Comparison of ENCODE assay signal across 21 cellular contexts in the genomic region with DNA sequence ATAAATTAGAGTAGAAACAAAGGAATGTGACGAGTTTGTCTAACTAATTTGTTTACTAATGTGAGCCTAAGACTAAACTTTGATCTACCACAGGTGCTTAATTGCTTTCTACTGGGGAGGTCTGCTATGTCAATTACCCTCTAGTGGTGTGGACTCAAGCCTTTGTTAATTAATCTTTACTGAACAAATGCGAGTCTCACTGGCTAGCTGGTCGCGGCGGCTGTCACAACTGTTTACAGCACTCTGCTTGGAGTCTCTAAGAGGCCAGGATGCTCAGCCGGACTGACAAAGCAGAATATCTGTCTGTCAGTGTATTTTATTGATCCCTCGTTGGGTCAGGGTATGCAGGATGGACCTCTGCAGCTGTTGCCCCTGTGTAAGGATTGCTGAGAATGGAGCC.
"Had no signal": no experiment of that assay in that cellular context is flagged by ENCODE, and none has a peak within 500 bp of the region (broad histone marks: within the 10 kb centered on the region; RNA-seq: fewer than 3 reads in every experiment).

No MANE protein-coding gene starts in this region.

- H3K36me3 Mint-ChIP-seq: activated CD4-positive, alpha-beta memory T cell treated with anti-CD3 and anti-CD28 coated beads for 36 hours; activated naive CD8-positive, alpha-beta T cell treated with anti-CD3 and anti-CD28 coated beads, Interleukin-2, amount 10 ng/mL, durations not matched to agents 7 days and 5 days had no signal

- DNase-seq: activated CD4-positive, alpha-beta memory T cell treated with anti-CD3 and anti-CD28 coated beads for 36 hours; activated CD4-positive, alpha-beta T cell treated with anti-CD3 and anti-CD28 coated beads, Interleukin-2, amount 10 ng/mL, durations not matched to agents 7 days and 5 days; activated CD4-positive, CD25-positive, alpha-beta regulatory T cell; activated CD8-positive, alpha-beta memory T cell treated with anti-CD3 and anti-CD28 coated beads for 24 hours; activated gamma-delta T cell treated with Interleukin-2 at 50 U/mL for 16 hours; activated naive CD8-positive, alpha-beta T cell treated with anti-CD3 and anti-CD28 coated beads, Interleukin-2, amount 10 ng/mL, durations not matched to agents 7 days and 5 days; activated T-cell treated with anti-CD3 and anti-CD28 coated beads, Interleukin-2, amount 50 U/mL, for 72 hours; aorta; caudate nucleus; Kasumi-1; NCI-H1105 treated with DMSO at 0.1 percent for 48 hours; NCI-H1436 treated with DMSO at 0.1 percent for 48 hours; NCI-H187; NCI-H2081; NCI-H446; NCI-H524; Peyer's patch; SHP77; T-helper 17 cell had no signal

- H3K4me1 Mint-ChIP-seq: activated CD4-positive, alpha-beta T cell treated with anti-CD3 and anti-CD28 coated beads, Interleukin-2, amount 10 ng/mL, durations not matched to agents 7 days and 5 days; activated naive CD8-positive, alpha-beta T cell treated with anti-CD3 and anti-CD28 coated beads, Interleukin-2, amount 10 ng/mL, durations not matched to agents 7 days and 5 days; T-helper 17 cell had no signal

- ATAC-seq: activated T-cell treated with anti-CD3 and anti-CD28 coated beads, Interleukin-2, amount 50 U/mL, for 72 hours; K562; T-helper 17 cell had no signal

- H3K9me3 Mint-ChIP-seq: activated CD4-positive, alpha-beta memory T cell treated with anti-CD3 and anti-CD28 coated beads for 36 hours; activated CD4-positive, alpha-beta T cell treated with anti-CD3 and anti-CD28 coated beads, Interleukin-2, amount 10 ng/mL, durations not matched to agents 7 days and 5 days; activated naive CD8-positive, alpha-beta T cell treated with anti-CD3 and anti-CD28 coated beads, Interleukin-2, amount 10 ng/mL, durations not matched to agents 7 days and 5 days; activated T-cell treated with anti-CD3 and anti-CD28 coated beads, Interleukin-2, amount 50 U/mL, for 72 hours; activated T-helper 2 cell treated with anti-CD3 and anti-CD28 coated beads, Interferon-gamma antibody, Interleukin-2, Interleukin-4, amounts not matched to agents 10 μg/mL and 5 μg/mL and 100 μg/mL, durations not matched to agents 14 hours and 24 hours and 36 hours had no signal

- H3K27ac Mint-ChIP-seq: activated CD4-positive, alpha-beta memory T cell treated with anti-CD3 and anti-CD28 coated beads for 36 hours; activated CD4-positive, alpha-beta T cell treated with anti-CD3 and anti-CD28 coated beads, Interleukin-2, amount 10 ng/mL, durations not matched to agents 7 days and 5 days; activated naive CD8-positive, alpha-beta T cell treated with anti-CD3 and anti-CD28 coated beads, Interleukin-2, amount 10 ng/mL, durations not matched to agents 7 days and 5 days; activated T-cell treated with anti-CD3 and anti-CD28 coated beads, Interleukin-2, amount 50 U/mL, for 72 hours; activated T-helper 2 cell treated with anti-CD3 and anti-CD28 coated beads, Interferon-gamma antibody, Interleukin-2, Interleukin-4, amounts not matched to agents 10 μg/mL and 5 μg/mL and 100 μg/mL, durations not matched to agents 14 hours and 24 hours and 36 hours; T-helper 17 cell had no signal

- H3K4me3 Mint-ChIP-seq: activated CD4-positive, alpha-beta T cell treated with anti-CD3 and anti-CD28 coated beads, Interleukin-2, amount 10 ng/mL, durations not matched to agents 7 days and 5 days; activated T-cell treated with anti-CD3 and anti-CD28 coated beads, Interleukin-2, amount 50 U/mL, for 72 hours; T-helper 17 cell had no signal

- H3K27me3 Mint-ChIP-seq: activated CD4-positive, alpha-beta memory T cell treated with anti-CD3 and anti-CD28 coated beads for 36 hours; activated CD4-positive, alpha-beta T cell treated with anti-CD3 and anti-CD28 coated beads, Interleukin-2, amount 10 ng/mL, durations not matched to agents 7 days and 5 days; activated naive CD8-positive, alpha-beta T cell treated with anti-CD3 and anti-CD28 coated beads, Interleukin-2, amount 10 ng/mL, durations not matched to agents 7 days and 5 days; T-helper 17 cell had no signal
